ENCODE assay signal across 27 cellular contexts in the genomic region with DNA sequence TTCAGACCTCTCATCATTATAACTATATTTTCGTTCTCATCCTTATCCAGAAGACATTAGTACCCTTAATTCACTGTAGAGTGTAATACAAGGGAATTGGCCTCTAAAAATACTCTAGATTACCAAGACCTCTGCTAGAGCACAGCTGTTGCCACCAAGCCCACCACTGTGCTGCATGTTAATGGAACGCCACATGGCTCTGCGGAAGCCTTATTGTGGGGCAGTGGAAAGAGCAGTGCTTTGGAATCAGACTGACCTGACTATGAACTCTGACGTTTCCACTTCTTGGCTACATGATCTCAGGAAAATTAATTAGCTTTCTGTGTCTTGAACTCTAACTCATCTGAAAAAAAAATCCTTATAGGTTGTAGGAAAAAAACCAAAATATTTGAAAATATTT.
"Had no signal": no experiment of that assay in that cellular context is flagged by ENCODE, and none has a peak within 500 bp of the region (broad histone marks: within the 10 kb centered on the region; RNA-seq: fewer than 3 reads in every experiment).

No MANE protein-coding gene starts in this region.

- H3K4me3 ChIP-seq: ascending aorta, breast epithelium, cardiac muscle cell, colonic mucosa, heart left ventricle had no signal

- H3K36me3 ChIP-seq: ascending aorta, breast epithelium, cardiac muscle cell, colonic mucosa, heart left ventricle had no signal

- H3K9me3 ChIP-seq: ascending aorta, breast epithelium, colonic mucosa, heart left ventricle had no signal

- DNase-seq: activated CD4-positive, alpha-beta memory T cell treated with anti-CD3 and anti-CD28 coated beads, Interleukin-2, amount 10 ng/mL, durations not matched to agents 7 days and 5 days; activated CD4-positive, alpha-beta T cell treated with anti-CD3 and anti-CD28 coated beads for 1 hour; activated CD4-positive, alpha-beta T cell treated with anti-CD3 and anti-CD28 coated beads for 4 hours; activated CD4-positive, alpha-beta T cell treated with anti-CD3 and anti-CD28 coated beads, Interleukin-2, amount 10 ng/mL, durations not matched to agents 7 days and 5 days; activated CD4-positive, alpha-beta T cell treated with anti-CD3 and anti-CD28 coated beads, Interleukin-2, amount 50 U/mL, for 4 hours; activated CD8-positive, alpha-beta memory T cell treated with anti-CD3 and anti-CD28 coated beads, Interleukin-2, amount 50 U/mL, for 48 hours; activated gamma-delta T cell; activated naive CD4-positive, alpha-beta T cell; activated naive CD4-positive, alpha-beta T cell treated with anti-CD3 and anti-CD28 coated beads, Interleukin-2, amount 10 ng/mL, durations not matched to agents 7 days and 5 days; activated naive CD8-positive, alpha-beta T cell treated with anti-CD3 and anti-CD28 coated beads, Interleukin-2, amount 10 ng/mL, durations not matched to agents 7 days and 5 days; activated T-cell treated with anti-CD3 and anti-CD28 coated beads for 4 hours; activated T-cell treated with anti-CD3 and anti-CD28 coated beads, Interleukin-2, amount 50 U/mL, for 24 hours; activated T-cell treated with anti-CD3 and anti-CD28 coated beads, Interleukin-2, amount 50 U/mL, for 72 hours; central memory CD4-positive, alpha-beta T cell; cerebellar nuclear complex; colonic mucosa; effector CD8-positive, alpha-beta T cell; foreskin fibroblast; heart left ventricle; T-helper 1 cell; T-helper 17 cell; T1000 had no signal

- H3K27me3 ChIP-seq: ascending aorta, colonic mucosa had no signal

- ATAC-seq: activated naive CD4-positive, alpha-beta T cell treated with anti-CD3 and anti-CD28 coated beads, Interleukin-2, amount 50 U/mL, for 72 hours; activated T-cell treated with anti-CD3 and anti-CD28 coated beads, Interleukin-2, amount 50 U/mL, for 72 hours; heart left ventricle; T-helper 17 cell had no signal

- H3K27ac ChIP-seq: ascending aorta, breast epithelium, cardiac muscle cell, colonic mucosa, epithelial cell of prostate, heart left ventricle had no signal

- H3K4me1 ChIP-seq: ascending aorta, breast epithelium, colonic mucosa, heart left ventricle had no signal
